In the genomic region with DNA sequence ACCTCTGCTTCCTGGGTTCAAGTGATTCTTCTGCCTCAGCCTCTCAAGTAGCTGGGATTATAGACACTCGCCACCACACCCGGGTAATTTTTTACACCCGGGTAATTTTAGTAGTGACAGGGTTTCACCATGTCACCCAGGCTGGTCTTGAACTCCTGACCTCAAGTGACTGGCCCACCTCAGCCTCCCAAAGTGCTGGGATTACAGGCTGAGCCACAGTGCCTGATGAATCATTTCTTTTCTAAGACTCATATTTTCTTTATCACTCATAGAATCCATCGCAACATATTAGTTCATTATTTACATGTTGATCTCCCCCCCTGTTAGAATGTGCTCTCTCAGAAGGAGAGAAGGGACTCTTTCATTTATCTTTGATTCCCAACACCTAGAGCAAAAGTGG, we compare ENCODE assay signal across 13 cellular contexts.
"Had no signal": no experiment of that assay in that cellular context is flagged by ENCODE, and none has a peak within 500 bp of the region (broad histone marks: within the 10 kb centered on the region; RNA-seq: fewer than 3 reads in every experiment).

No MANE protein-coding gene starts in this region.

- H3K36me3 Mint-ChIP-seq: T-cell had no signal

- H3K9me3 Mint-ChIP-seq: activated CD4-positive, alpha-beta T cell treated with anti-CD3 and anti-CD28 coated beads, Interleukin-2, amount 10 ng/mL, durations not matched to agents 24 days and 14 days; activated naive CD8-positive, alpha-beta T cell treated with anti-CD3 and anti-CD28 coated beads, Interleukin-2, amount 50 U/mL, for 24 hours had no signal

- H3K27ac Mint-ChIP-seq: activated CD4-positive, alpha-beta T cell treated with anti-CD3 and anti-CD28 coated beads, Interleukin-2, amount 10 ng/mL, durations not matched to agents 24 days and 14 days; activated naive CD8-positive, alpha-beta T cell treated with anti-CD3 and anti-CD28 coated beads, Interleukin-2, amount 50 U/mL, for 24 hours; T-cell had no signal

- H3K4me3 Mint-ChIP-seq: activated CD4-positive, alpha-beta T cell treated with anti-CD3 and anti-CD28 coated beads, Interleukin-2, amount 10 ng/mL, durations not matched to agents 24 days and 14 days; activated naive CD8-positive, alpha-beta T cell treated with anti-CD3 and anti-CD28 coated beads, Interleukin-2, amount 50 U/mL, for 24 hours; T-cell had no signal

- H3K4me1 Mint-ChIP-seq: activated CD4-positive, alpha-beta T cell treated with anti-CD3 and anti-CD28 coated beads, Interleukin-2, amount 10 ng/mL, durations not matched to agents 24 days and 14 days; activated naive CD8-positive, alpha-beta T cell treated with anti-CD3 and anti-CD28 coated beads, Interleukin-2, amount 50 U/mL, for 24 hours; T-cell had no signal

- H3K27me3 Mint-ChIP-seq: activated CD4-positive, alpha-beta T cell treated with anti-CD3 and anti-CD28 coated beads, Interleukin-2, amount 10 ng/mL, durations not matched to agents 24 days and 14 days had no signal

- DNase-seq: activated CD4-positive, alpha-beta T cell treated with anti-CD3 and anti-CD28 coated beads, Interleukin-2, amount 10 ng/mL, durations not matched to agents 24 days and 14 days; activated CD8-positive, alpha-beta memory T cell treated with anti-CD3 and anti-CD28 coated beads for 24 hours; activated naive CD4-positive, alpha-beta T cell treated with Interleukin-2 at 50 U/mL for 16 hours; activated naive CD8-positive, alpha-beta T cell treated with anti-CD3 and anti-CD28 coated beads, Interleukin-2, amount 50 U/mL, for 24 hours; central memory CD4-positive, alpha-beta T cell; cortex of kidney; effector CD8-positive, alpha-beta T cell; erythroblast; left ventricle myocardium superior; stimulated activated CD4-positive, alpha-beta T cell treated with anti-CD3 and anti-CD28 coated beads, Interleukin-15, amount 100 ng/mL, for 24 hours; stimulated activated CD4-positive, alpha-beta T cell treated with anti-CD3 and anti-CD28 coated beads, Interleukin-4, amount 100 ng/mL, for 24 hours; T-cell; T1000 had no signal

- ATAC-seq: activated naive CD8-positive, alpha-beta T cell treated with anti-CD3 and anti-CD28 coated beads, Interleukin-2, amount 50 U/mL, for 24 hours; left ventricle myocardium superior; T-cell had no signal
